17 cellular contexts compared by ENCODE assay signal in genomic region chr14:94940263-94940993, GRCh38.
DNase-seq lines count a peak whose midpoint lies in the region; TF ChIP-seq lines count a peak whose summit lies in the region.
"Had no signal": no experiment of that assay in that cellular context is flagged by ENCODE, and none has a peak within 500 bp of the region (broad histone marks: within the 10 kb centered on the region; RNA-seq: fewer than 3 reads in every experiment).

No MANE protein-coding gene starts in this region.

- WGBS in neuronal stem cell (ENCODE audit: extremely low coverage in 2 of 2, insufficient read length in 2 of 2, insufficient replicate concordance in 1 of 2), 2 donors, result no CpG with 5 or more reads among the region's 11 CpGs

- H3K4me1 ChIP-seq in HEK293 (ENCODE audit: control insufficient read depth, insufficient read depth, low read length), result no peaks in the 10 kb centered on the region
- peaks cover 0 to 4% of the 10 kb centered on the region in 2 donors for H3K4me1 ChIP-seq in neuronal stem cell (ENCODE audit: control insufficient read depth in 2 of 2, insufficient read depth in 1 of 2, low read depth in 1 of 2, low read length in 2 of 2)
- peaks cover 0 to 18% (median 11%) of the 10 kb centered on the region in 4 donors for H3K4me1 ChIP-seq in tibial artery

- no peak overlapping the region for H3K14ac ChIP-seq in neuronal stem cell (ENCODE audit: low read length)

- H2BK120ac ChIP-seq in neuronal stem cell (ENCODE audit: low read depth, low read length), result no peak overlapping the region

- intact Hi-C loops in tibial artery (cut with DNase I; ENCODE audit: low total_unique reads), result no loop called here

- H3K9me3 ChIP-seq in HEK293 (ENCODE audit: control insufficient read depth, insufficient read depth, low read depth, low read length), result no peaks in the 10 kb centered on the region
- peaks cover 0 to 5% of the 10 kb centered on the region in 2 donors for H3K9me3 ChIP-seq in neuronal stem cell (replicated peaks in 1 of 2; ENCODE audit: control insufficient read depth in 2 of 2, insufficient read depth in 1 of 2, low read depth in 1 of 2, low read length in 2 of 2)
- no peaks in the 10 kb centered on the region for H3K9me3 ChIP-seq in tibial artery

- H3K23ac ChIP-seq in neuronal stem cell (ENCODE audit: low read depth, low read length, poor library complexity), result no peak overlapping the region

- DNase-seq in DMS 273 (lab: John Stamatoyannopoulos, UW; ENCODE audit: unreplicated experiment) (peak; percentile 14), DMS 273 treated with DMSO at 0.1 percent for 48 hours (lab: John Stamatoyannopoulos, UW) (no peak), neuronal stem cell (ENCODE audit: low spot score) (no peak), mucosa of gallbladder (ENCODE audit: low spot score) (no peak), tibial artery (no peak), NCI-H69 (lab: John Stamatoyannopoulos, UW) (no peak)
- DNase-seq: Calu3; CD4-positive, alpha-beta T cell; CD8-positive, alpha-beta memory T cell; DMS79; GF-D8; H9; HFFc6 had no signal

- H3K27ac ChIP-seq in HEK293 (ENCODE audit: extremely low read depth, low read depth, low read length) (no peak overlapping the region), neuronal stem cell (replicated peaks; ENCODE audit: low read length) (no peak overlapping the region), tibial artery (no peak overlapping the region)
- H3K27ac ChIP-seq: 22Rv1; BLaER1 treated with 17β-estradiol and CSF1 and Interleukin-3, amounts not matched to agents 10 nM and 100 nM had no signal

- peak overlapping the region; percentile 58 for H3K4ac ChIP-seq in neuronal stem cell (ENCODE audit: low read length)

- H4K91ac ChIP-seq in neuronal stem cell (ENCODE audit: low read depth, low read length, poor library complexity), result no peak overlapping the region

- H3K4me3 ChIP-seq in HEK293 (ENCODE audit: low read depth, low read length) (no peak overlapping the region), neuronal stem cell (ENCODE audit: low read length in 2 of 2) (no peak overlapping the region), tibial artery (no peak overlapping the region)
- H3K4me3 ChIP-seq: BLaER1 treated with 17β-estradiol and CSF1 and Interleukin-3, amounts not matched to agents 10 nM and 100 nM; GM23338 had no signal

- H2BK12ac ChIP-seq in neuronal stem cell (ENCODE audit: low read length), result no peak overlapping the region

- H2BK5ac ChIP-seq in neuronal stem cell (ENCODE audit: low read length), result no peak overlapping the region

- no peak overlapping the region for H2BK15ac ChIP-seq in neuronal stem cell (ENCODE audit: low read length)

- H4K8ac ChIP-seq in neuronal stem cell (ENCODE audit: low read depth, low read length), result no peak overlapping the region

- H3K4me2 ChIP-seq in neuronal stem cell (ENCODE audit: insufficient read depth, low read length, poor library complexity, severe bottlenecking), result no peak overlapping the region
- H3K4me2 ChIP-seq: GM23338 had no signal

- H2AFZ ChIP-seq in neuronal stem cell (ENCODE audit: low read length), result no peak overlapping the region
- H2AFZ ChIP-seq: GM23338 had no signal

- POLR2A ChIA-PET in HEK293 (lab: Yijun Ruan, JAX), result interaction anchor here (0.6 kb wide), 1 partner anchor 75 kb away, joined by 3 read pairs; no protein-coding TSS in a partner anchor

- H3K36me3 ChIP-seq in HEK293 (ENCODE audit: control insufficient read depth in 2 of 2, insufficient read depth in 1 of 2, low read length in 2 of 2) (no peaks in the 10 kb centered on the region), neuronal stem cell (replicated peaks in 1 of 2; ENCODE audit: control insufficient read depth in 2 of 2, insufficient read depth in 2 of 2, low read length in 2 of 2) (no peaks in the 10 kb centered on the region), tibial artery (no peaks in the 10 kb centered on the region)
- H3K36me3 ChIP-seq: BLaER1 treated with 17β-estradiol and CSF1 and Interleukin-3, amounts not matched to agents 10 nM and 100 nM had no signal

- H3K27me3 ChIP-seq in neuronal stem cell (ENCODE audit: control insufficient read depth in 3 of 3, insufficient read depth in 3 of 3, low read depth in 1 of 3, low read length in 3 of 3) (no peaks in the 10 kb centered on the region), tibial artery (no peaks in the 10 kb centered on the region)

- no peak overlapping the region for H3K9ac ChIP-seq in neuronal stem cell (ENCODE audit: low read depth, low read length, poor library complexity)
- H3K9ac ChIP-seq: BLaER1 treated with 17β-estradiol and CSF1 and Interleukin-3, amounts not matched to agents 10 nM and 100 nM had no signal

- TF ChIP-seq CTCF in HEK293 (tag by site-specific recombination; IDR thresholded peaks at IDR 0.05) (no peak), tibial artery (IDR thresholded peaks at IDR 0.05) (no peak)

- H3K18ac ChIP-seq in neuronal stem cell (ENCODE audit: low read length), result peak overlapping the region; percentile 67

- CTCF ChIA-PET in HEK293 (lab: Yijun Ruan, JAX), result no interaction called here

- peak overlapping the region; percentile 57 for H2AK5ac ChIP-seq in neuronal stem cell (ENCODE audit: low read depth, low read length)

- peaks cover 1% of the 10 kb centered on the region for H3K79me1 ChIP-seq in neuronal stem cell (ENCODE audit: low read depth, low read length)

TF ChIP-seq in HEK293, 187 proteins besides CTCF, POLR2A, EP300 and RAD21:
- TF ChIP-seq ZNF707 (tag by site-specific recombination; IDR thresholded peaks at IDR 0.05) (no peak), ZNF777 (tag by site-specific recombination; IDR thresholded peaks at IDR 0.05; ENCODE audit: borderline replicate concordance) (no peak), TCF7L2 (IDR thresholded peaks at IDR 0.05; ENCODE audit: borderline replicate concordance, low read depth, low read length) (no peak), BCL11A (tag by site-specific recombination; IDR thresholded peaks at IDR 0.05; ENCODE audit: low read depth) (no peak), SCRT1 (tag by site-specific recombination; IDR thresholded peaks at IDR 0.05; ENCODE audit: borderline replicate concordance) (no peak), ZIC2 (tag by site-specific recombination; IDR thresholded peaks at IDR 0.05) (peak; percentile 72), ZNF169 (tag by site-specific recombination; IDR thresholded peaks at IDR 0.05) (no peak)
